Comparison of ENCODE assay signal across 1 cellular context in the genomic region with DNA sequence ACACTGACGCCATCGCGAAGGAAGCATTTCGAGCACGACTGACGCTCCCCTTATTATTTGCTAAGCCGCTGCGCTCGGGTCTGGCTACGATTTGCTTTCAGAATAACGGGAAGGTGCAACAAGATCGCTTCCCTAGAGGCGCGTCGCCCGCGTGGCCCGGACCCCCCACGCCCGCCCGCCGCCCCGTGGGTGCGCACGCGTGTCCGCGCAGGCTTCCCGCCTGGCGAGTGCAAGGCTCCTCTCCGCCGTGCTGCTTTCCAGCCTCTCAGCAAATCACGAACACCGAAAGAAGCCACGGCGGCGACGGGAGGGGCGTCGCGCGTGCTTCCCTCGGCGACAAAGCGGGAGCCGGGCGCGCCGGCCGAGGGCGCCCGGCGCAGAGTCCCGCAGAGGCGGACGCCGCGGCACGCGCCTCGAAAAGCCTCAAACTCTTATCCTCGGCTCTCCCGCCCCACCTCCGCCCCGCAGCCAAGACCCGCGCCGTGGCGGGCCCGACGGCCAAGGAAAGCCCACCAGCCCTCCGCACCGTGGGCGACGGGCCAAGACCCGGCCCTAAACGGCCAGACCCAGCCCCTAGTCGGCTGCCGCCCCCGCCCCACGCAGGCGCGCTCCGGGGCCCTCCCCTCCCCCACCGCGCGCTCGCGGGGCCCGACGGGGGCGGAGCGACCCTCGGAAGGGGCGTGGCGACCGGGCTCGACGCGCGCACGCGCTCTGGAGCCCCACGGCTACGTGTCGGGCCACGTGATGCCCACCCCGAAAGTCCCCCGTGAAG.
A peak's percentile ranks its signal among the peaks of the same experiment; 100 is the strongest.
TF ChIP-seq lines count a peak whose summit lies in the region.

No MANE protein-coding gene starts in this region.

TF ChIP-seq in HEK293, 187 proteins besides CTCF, POLR2A, EP300 and RAD21 (continued from another document and continues in another):
- TF ChIP-seq, protein P1, sequence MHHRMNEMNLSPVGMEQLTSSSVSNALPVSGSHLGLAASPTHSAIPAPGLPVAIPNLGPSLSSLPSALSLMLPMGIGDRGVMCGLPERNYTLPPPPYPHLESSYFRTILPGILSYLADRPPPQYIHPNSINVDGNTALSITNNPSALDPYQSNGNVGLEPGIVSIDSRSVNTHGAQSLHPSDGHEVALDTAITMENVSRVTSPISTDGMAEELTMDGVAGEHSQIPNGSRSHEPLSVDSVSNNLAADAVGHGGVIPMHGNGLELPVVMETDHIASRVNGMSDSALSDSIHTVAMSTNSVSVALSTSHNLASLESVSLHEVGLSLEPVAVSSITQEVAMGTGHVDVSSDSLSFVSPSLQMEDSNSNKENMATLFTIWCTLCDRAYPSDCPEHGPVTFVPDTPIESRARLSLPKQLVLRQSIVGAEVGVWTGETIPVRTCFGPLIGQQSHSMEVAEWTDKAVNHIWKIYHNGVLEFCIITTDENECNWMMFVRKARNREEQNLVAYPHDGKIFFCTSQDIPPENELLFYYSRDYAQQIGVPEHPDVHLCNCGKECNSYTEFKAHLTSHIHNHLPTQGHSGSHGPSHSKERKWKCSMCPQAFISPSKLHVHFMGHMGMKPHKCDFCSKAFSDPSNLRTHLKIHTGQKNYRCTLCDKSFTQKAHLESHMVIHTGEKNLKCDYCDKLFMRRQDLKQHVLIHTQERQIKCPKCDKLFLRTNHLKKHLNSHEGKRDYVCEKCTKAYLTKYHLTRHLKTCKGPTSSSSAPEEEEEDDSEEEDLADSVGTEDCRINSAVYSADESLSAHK (tag by site-specific recombination; IDR thresholded peaks at IDR 0.05), result no peak
- TF ChIP-seq ZFP3 (tag by site-specific recombination; IDR thresholded peaks at IDR 0.05; ENCODE audit: low read depth) (no peak), KLF10 (tag by site-specific recombination; IDR thresholded peaks at IDR 0.05) (peak; percentile 63; the same call in 1 of the 2 replicates), ZNF830 (tag by site-specific recombination; IDR thresholded peaks at IDR 0.05; ENCODE audit: low read depth) (no peak), SALL2 (tag by site-specific recombination; IDR thresholded peaks at IDR 0.05; ENCODE audit: borderline replicate concordance) (no peak), ZNF626 (tag by site-specific recombination; IDR thresholded peaks at IDR 0.05) (no peak), ZNF23 (tag by site-specific recombination; IDR thresholded peaks at IDR 0.05; ENCODE audit: borderline replicate concordance) (no peak), ZNF16 (tag by site-specific recombination; IDR thresholded peaks at IDR 0.05; ENCODE audit: low read depth) (no peak), GLI2 (tag by site-specific recombination; IDR thresholded peaks at IDR 0.05; ENCODE audit: borderline replicate concordance, low read depth) (no peak), ZSCAN30 (tag by site-specific recombination; IDR thresholded peaks at IDR 0.05) (peak; percentile 75; the same call in 1 of the 2 replicates), ZNF274 (IDR thresholded peaks at IDR 0.05; ENCODE audit: low read length) (no peak), ZNF274 (tag by site-specific recombination; IDR thresholded peaks at IDR 0.05; ENCODE audit: borderline replicate concordance) (no peak), ZEB2 (tag by site-specific recombination; IDR thresholded peaks at IDR 0.05) (peak; percentile 13; the same call in 1 of the 2 replicates), ZNF792 (tag by site-specific recombination; IDR thresholded peaks at IDR 0.05) (no peak), ZFP69B (tag by site-specific recombination; IDR thresholded peaks at IDR 0.05) (no peak), WT1 (tag by site-specific recombination; IDR thresholded peaks at IDR 0.05) (no peak), ZBTB48 (tag by site-specific recombination; IDR thresholded peaks at IDR 0.05) (no peak), FEZF1 (tag by site-specific recombination; IDR thresholded peaks at IDR 0.05) (no peak), ZNF549 (tag by site-specific recombination; IDR thresholded peaks at IDR 0.05) (peak; percentile 29; the same call in 1 of the 2 replicates), SETDB1 (IDR thresholded peaks at IDR 0.05; ENCODE audit: insufficient read length, low read length) (no peak), ZBTB8A (tag by site-specific recombination; IDR thresholded peaks at IDR 0.05) (peak; percentile 93), ZNF629 (tag by site-specific recombination; IDR thresholded peaks at IDR 0.05) (peak; percentile 62), ZBTB1 (tag by site-specific recombination; IDR thresholded peaks at IDR 0.05) (no peak), ZNF433 (tag by site-specific recombination; IDR thresholded peaks at IDR 0.05; ENCODE audit: low read depth) (no peak), BCL11B (tag by site-specific recombination; IDR thresholded peaks at IDR 0.05; ENCODE audit: low read depth) (no peak), ZNF391 (tag by site-specific recombination; IDR thresholded peaks at IDR 0.05; ENCODE audit: borderline replicate concordance, low read depth) (no peak), YY1 (tag by site-specific recombination; IDR thresholded peaks at IDR 0.05) (no peak)
- TF ChIP-seq, protein P2, sequence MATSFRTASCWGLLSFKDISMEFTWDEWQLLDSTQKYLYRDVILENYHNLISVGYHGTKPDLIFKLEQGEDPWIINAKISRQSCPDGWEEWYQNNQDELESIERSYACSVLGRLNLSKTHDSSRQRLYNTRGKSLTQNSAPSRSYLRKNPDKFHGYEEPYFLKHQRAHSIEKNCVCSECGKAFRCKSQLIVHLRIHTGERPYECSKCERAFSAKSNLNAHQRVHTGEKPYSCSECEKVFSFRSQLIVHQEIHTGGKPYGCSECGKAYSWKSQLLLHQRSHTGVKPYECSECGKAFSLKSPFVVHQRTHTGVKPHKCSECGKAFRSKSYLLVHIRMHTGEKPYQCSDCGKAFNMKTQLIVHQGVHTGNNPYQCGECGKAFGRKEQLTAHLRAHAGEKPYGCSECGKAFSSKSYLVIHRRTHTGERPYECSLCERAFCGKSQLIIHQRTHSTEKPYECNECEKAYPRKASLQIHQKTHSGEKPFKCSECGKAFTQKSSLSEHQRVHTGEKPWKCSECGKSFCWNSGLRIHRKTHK (tag by site-specific recombination; IDR thresholded peaks at IDR 0.05), result no peak
- TF ChIP-seq, protein P3, sequence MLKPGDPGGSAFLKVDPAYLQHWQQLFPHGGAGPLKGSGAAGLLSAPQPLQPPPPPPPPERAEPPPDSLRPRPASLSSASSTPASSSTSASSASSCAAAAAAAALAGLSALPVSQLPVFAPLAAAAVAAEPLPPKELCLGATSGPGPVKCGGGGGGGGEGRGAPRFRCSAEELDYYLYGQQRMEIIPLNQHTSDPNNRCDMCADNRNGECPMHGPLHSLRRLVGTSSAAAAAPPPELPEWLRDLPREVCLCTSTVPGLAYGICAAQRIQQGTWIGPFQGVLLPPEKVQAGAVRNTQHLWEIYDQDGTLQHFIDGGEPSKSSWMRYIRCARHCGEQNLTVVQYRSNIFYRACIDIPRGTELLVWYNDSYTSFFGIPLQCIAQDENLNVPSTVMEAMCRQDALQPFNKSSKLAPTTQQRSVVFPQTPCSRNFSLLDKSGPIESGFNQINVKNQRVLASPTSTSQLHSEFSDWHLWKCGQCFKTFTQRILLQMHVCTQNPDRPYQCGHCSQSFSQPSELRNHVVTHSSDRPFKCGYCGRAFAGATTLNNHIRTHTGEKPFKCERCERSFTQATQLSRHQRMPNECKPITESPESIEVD (tag by site-specific recombination; IDR thresholded peaks at IDR 0.05), result no peak
- TF ChIP-seq, protein P4, sequence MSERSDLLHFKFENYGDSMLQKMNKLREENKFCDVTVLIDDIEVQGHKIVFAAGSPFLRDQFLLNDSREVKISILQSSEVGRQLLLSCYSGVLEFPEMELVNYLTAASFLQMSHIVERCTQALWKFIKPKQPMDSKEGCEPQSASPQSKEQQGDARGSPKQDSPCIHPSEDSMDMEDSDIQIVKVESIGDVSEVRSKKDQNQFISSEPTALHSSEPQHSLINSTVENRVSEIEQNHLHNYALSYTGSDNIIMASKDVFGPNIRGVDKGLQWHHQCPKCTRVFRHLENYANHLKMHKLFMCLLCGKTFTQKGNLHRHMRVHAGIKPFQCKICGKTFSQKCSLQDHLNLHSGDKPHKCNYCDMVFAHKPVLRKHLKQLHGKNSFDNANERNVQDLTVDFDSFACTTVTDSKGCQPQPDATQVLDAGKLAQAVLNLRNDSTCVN (tag by site-specific recombination; optimal IDR thresholded peaks at IDR 0.05), result peak; percentile 88
- TF ChIP-seq, protein P5, sequence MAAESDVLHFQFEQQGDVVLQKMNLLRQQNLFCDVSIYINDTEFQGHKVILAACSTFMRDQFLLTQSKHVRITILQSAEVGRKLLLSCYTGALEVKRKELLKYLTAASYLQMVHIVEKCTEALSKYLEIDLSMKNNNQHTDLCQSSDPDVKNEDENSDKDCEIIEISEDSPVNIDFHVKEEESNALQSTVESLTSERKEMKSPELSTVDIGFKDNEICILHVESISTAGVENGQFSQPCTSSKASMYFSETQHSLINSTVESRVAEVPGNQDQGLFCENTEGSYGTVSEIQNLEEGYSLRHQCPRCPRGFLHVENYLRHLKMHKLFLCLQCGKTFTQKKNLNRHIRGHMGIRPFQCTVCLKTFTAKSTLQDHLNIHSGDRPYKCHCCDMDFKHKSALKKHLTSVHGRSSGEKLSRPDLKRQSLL (tag by site-specific recombination; IDR thresholded peaks at IDR 0.05), result no peak
- TF ChIP-seq, protein P6, sequence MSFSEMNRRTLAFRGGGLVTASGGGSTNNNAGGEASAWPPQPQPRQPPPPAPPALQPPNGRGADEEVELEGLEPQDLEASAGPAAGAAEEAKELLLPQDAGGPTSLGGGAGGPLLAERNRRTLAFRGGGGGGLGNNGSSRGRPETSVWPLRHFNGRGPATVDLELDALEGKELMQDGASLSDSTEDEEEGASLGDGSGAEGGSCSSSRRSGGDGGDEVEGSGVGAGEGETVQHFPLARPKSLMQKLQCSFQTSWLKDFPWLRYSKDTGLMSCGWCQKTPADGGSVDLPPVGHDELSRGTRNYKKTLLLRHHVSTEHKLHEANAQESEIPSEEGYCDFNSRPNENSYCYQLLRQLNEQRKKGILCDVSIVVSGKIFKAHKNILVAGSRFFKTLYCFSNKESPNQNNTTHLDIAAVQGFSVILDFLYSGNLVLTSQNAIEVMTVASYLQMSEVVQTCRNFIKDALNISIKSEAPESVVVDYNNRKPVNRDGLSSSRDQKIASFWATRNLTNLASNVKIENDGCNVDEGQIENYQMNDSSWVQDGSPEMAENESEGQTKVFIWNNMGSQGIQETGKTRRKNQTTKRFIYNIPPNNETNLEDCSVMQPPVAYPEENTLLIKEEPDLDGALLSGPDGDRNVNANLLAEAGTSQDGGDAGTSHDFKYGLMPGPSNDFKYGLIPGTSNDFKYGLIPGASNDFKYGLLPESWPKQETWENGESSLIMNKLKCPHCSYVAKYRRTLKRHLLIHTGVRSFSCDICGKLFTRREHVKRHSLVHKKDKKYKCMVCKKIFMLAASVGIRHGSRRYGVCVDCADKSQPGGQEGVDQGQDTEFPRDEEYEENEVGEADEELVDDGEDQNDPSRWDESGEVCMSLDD (tag by site-specific recombination; IDR thresholded peaks at IDR 0.05), result no peak
- TF ChIP-seq, protein P7, sequence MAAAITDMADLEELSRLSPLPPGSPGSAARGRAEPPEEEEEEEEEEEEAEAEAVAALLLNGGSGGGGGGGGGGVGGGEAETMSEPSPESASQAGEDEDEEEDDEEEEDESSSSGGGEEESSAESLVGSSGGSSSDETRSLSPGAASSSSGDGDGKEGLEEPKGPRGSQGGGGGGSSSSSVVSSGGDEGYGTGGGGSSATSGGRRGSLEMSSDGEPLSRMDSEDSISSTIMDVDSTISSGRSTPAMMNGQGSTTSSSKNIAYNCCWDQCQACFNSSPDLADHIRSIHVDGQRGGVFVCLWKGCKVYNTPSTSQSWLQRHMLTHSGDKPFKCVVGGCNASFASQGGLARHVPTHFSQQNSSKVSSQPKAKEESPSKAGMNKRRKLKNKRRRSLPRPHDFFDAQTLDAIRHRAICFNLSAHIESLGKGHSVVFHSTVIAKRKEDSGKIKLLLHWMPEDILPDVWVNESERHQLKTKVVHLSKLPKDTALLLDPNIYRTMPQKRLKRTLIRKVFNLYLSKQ (tag by site-specific recombination; IDR thresholded peaks at IDR 0.05; ENCODE audit: borderline replicate concordance), result no peak
- TF ChIP-seq, protein P8, sequence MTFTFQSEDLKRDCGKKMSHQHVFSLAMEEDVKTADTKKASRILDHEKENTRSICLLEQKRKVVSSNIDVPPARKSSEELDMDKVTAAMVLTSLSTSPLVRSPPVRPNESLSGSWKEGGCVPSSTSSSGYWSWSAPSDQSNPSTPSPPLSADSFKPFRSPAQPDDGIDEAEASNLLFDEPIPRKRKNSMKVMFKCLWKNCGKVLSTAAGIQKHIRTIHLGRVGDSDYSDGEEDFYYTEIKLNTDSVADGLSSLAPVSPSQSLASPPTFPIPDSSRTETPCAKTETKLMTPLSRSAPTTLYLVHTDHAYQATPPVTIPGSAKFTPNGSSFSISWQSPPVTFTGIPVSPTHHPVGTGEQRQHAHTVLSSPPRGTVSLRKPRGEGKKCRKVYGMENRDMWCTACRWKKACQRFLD (tag by site-specific recombination; IDR thresholded peaks at IDR 0.05), result no peak
- TF ChIP-seq, protein P9, sequence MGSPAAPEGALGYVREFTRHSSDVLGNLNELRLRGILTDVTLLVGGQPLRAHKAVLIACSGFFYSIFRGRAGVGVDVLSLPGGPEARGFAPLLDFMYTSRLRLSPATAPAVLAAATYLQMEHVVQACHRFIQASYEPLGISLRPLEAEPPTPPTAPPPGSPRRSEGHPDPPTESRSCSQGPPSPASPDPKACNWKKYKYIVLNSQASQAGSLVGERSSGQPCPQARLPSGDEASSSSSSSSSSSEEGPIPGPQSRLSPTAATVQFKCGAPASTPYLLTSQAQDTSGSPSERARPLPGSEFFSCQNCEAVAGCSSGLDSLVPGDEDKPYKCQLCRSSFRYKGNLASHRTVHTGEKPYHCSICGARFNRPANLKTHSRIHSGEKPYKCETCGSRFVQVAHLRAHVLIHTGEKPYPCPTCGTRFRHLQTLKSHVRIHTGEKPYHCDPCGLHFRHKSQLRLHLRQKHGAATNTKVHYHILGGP (tag by site-specific recombination; IDR thresholded peaks at IDR 0.05), result no peak
- TF ChIP-seq, protein P10, sequence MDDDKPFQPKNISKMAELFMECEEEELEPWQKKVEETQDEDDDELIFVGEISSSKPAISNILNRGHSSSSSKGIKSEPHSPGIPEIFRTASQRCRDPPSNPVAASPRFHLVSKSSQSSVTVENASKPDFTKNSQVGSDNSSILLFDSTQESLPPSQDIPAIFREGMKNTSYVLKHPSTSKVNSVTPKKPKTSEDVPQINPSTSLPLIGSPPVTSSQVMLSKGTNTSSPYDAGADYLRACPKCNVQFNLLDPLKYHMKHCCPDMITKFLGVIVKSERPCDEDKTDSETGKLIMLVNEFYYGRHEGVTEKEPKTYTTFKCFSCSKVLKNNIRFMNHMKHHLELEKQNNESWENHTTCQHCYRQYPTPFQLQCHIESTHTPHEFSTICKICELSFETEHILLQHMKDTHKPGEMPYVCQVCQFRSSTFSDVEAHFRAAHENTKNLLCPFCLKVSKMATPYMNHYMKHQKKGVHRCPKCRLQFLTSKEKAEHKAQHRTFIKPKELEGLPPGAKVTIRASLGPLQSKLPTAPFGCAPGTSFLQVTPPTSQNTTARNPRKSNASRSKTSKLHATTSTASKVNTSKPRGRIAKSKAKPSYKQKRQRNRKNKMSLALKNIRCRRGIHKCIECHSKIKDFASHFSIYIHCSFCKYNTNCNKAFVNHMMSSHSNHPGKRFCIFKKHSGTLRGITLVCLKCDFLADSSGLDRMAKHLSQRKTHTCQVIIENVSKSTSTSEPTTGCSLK (tag by site-specific recombination; IDR thresholded peaks at IDR 0.05), result no peak
- TF ChIP-seq, protein P11, sequence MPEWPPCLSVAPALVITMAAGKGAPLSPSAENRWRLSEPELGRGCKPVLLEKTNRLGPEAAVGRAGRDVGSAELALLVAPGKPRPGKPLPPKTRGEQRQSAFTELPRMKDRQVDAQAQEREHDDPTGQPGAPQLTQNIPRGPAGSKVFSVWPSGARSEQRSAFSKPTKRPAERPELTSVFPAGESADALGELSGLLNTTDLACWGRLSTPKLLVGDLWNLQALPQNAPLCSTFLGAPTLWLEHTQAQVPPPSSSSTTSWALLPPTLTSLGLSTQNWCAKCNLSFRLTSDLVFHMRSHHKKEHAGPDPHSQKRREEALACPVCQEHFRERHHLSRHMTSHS (tag by site-specific recombination; IDR thresholded peaks at IDR 0.05), result no peak
